In the genomic region with DNA sequence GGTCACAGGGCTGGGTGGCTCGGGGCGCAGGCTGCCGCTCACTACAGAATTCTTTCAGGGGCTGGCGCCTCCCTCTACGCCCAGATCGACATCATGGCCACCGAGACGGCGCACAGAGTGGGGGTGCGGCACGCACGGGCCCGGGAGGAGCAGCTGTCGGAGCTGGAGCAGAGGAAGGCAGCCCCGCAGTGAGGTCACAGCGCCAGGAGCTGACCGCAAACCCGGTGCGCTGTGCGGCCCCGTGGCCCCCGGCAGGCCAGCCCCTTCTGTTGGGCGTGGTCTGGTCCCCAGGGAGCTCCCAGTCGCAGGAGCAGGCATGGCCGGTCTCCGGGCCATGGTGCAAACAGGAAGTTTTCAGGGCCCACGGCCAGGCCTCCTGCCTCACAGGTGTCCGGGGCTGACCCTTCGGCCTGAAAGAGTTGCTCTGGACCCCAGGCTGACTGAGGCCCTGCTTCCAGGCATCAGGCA, we compare ENCODE assay signal across 23 cellular contexts. TPM values are rescaled to one million over a fixed set of nuclear protein-coding genes. Genes with fewer than 3 reads are reported as not detected.
DNase-seq lines count a peak whose midpoint lies in the region; ATAC-seq, FAIRE-seq and TF ChIP-seq lines count a peak whose summit lies in the region.
"Had no signal": no experiment of that assay in that cellular context is flagged by ENCODE, and none has a peak within 500 bp of the region (broad histone marks: within the 10 kb centered on the region; RNA-seq: fewer than 3 reads in every experiment).

No MANE protein-coding gene starts in this region.

- no peaks in the 10 kb centered on the region for H3K79me2 ChIP-seq in GM12878 (ENCODE audit: control insufficient read depth, insufficient read depth, low read length)

- SMC1A ChIA-PET in GM12878 (lab: Charles Lee; ENCODE audit: uncharacterized antibody, unreplicated experiment) = no interaction called here

- TF ChIP-seq RAD21 in GM12878 (IDR thresholded peaks at IDR 0.05; ENCODE audit: insufficient read depth, low read depth, low read length) = no peak

- TF ChIP-seq POLR2A in GM12878 (IDR thresholded peaks at IDR 0.05; ENCODE audit: low read depth, low read length) = 0 out of 2 replicates have a peak, but pooled peaks have one; percentile 30

- H3K36me3 ChIP-seq in GM12878 (ENCODE audit: control insufficient read depth in 2 of 2, insufficient read depth in 2 of 2, low read length in 1 of 2) = peaks cover 0 to 3% of the 10 kb centered on the region in 2 experiments; a peak in 2 of 4 replicates

- no peak overlapping the region for H3K4me2 ChIP-seq in GM12878 (ENCODE audit: control insufficient read depth, insufficient read depth)
- H3K4me2 ChIP-seq: BLaER1, GM23338 had no signal

- no peaks in the 10 kb centered on the region for H4K20me1 ChIP-seq in GM12878 (ENCODE audit: control insufficient read depth, insufficient read depth)

- WGBS in GM12878 (ENCODE audit: insufficient coverage, insufficient replicate concordance, low lambda C conversion rate, missing lambda C conversion rate) = 66% methylated on average over 29 of the region's 29 CpGs

- ATAC-seq in Right ventricle myocardium superior (ENCODE audit: poor library complexity) (peak; percentile 3), left cardiac atrium (no peak), GM12878 (no peak), left ventricle myocardium superior (peak; percentile 3), WTC11 (no peak), HG03442 (IDR thresholded peaks at IDR 0.05; ENCODE audit: unreplicated experiment) (no peak)
- ATAC-seq: GM23338 had no signal

- no peak overlapping the region for H3K4me3 Mint-ChIP-seq in WTC11
- H3K4me3 Mint-ChIP-seq: CD14-positive monocyte; CD4-positive, alpha-beta memory T cell had no signal

- H3K27me3 Mint-ChIP-seq in WTC11 (ENCODE audit: low read depth) = peaks cover 27% of the 10 kb centered on the region

- BruUV-seq in GM12878 (replicated peaks; lab: Mats Ljungman, UMichigan) = no TSS peak

- H3K9ac ChIP-seq in GM12878 (ENCODE audit: control insufficient read depth, insufficient read depth, low read length) = no peak overlapping the region
- H3K9ac ChIP-seq: BLaER1 had no signal

- intact Hi-C loops in Right ventricle myocardium superior (cut with DNase I) (no loop called here), left cardiac atrium (cut with DNase I) (no loop called here), GM12878 (cut with micrococcal nuclease; ENCODE audit: unreplicated experiment) (no loop called here), left ventricle myocardium superior (cut with micrococcal nuclease) (no loop called here)

- no peaks in the 10 kb centered on the region for H3K4me1 Mint-ChIP-seq in WTC11
- H3K4me1 Mint-ChIP-seq: CD14-positive monocyte, GM23338 had no signal

- no peak for TF ChIP-seq EP300 in GM12878 (IDR thresholded peaks at IDR 0.05; ENCODE audit: borderline replicate concordance in 1 of 2, control insufficient read depth in 1 of 2, low read depth in 2 of 2, low read length in 2 of 2)

- no peaks in the 10 kb centered on the region for H3K9me3 ChIP-seq in GM12878 (replicated peaks; ENCODE audit: control insufficient read depth, insufficient read depth, low read length)
- H3K9me3 ChIP-seq: BLaER1 had no signal

- H2AFZ ChIP-seq in GM12878 (ENCODE audit: control insufficient read depth, low read depth, low read length) = no peak overlapping the region
- H2AFZ ChIP-seq: GM23338 had no signal

- H3K27me3 ChIP-seq in GM12878 (replicated peaks in 1 of 2; ENCODE audit: control insufficient read depth in 2 of 2, insufficient read depth in 2 of 2, low read length in 1 of 2) = no peaks in the 10 kb centered on the region

- in situ Hi-C loops in GM12878 (cut with MboI) = no loop called here

- no peak overlapping the region for H3K27ac ChIP-seq in GM12878 (ENCODE audit: control insufficient read depth, insufficient read depth)
- H3K27ac ChIP-seq: BLaER1, HL-60 had no signal

- CTCF ChIA-PET in GM12878 (lab: Yijun Ruan, JAX) = no interaction called here
- CTCF ChIA-PET in WTC11 (lab: Charles Lee) = interaction anchor here (1.0 kb wide), 1 partner anchor 20 kb away, joined by 6 read pairs; no protein-coding TSS in a partner anchor

- POLR2A ChIA-PET in GM12878 (lab: Charles Lee) (no interaction called here), WTC11 (lab: Charles Lee) (no interaction called here)

- no peak overlapping the region for H3K4me3 ChIP-seq in GM12878
- H3K4me3 ChIP-seq: BLaER1, GM23338 had no signal

- no peaks in the 10 kb centered on the region for H3K4me1 ChIP-seq in GM12878 (ENCODE audit: control insufficient read depth, insufficient read depth, low read length)

- FAIRE-seq in GM12878 (lab: Jason Lieb, UNC) = no peak
- FAIRE-seq: H54 had no signal

- TF ChIP-seq CTCF in GM12878 (IDR thresholded peaks at IDR 0.05 in 2 of 3, conservative IDR thresholded peaks at IDR 0.05 in 1 of 3; ENCODE audit: control insufficient read depth in 2 of 3, extremely low read depth in 1 of 3, insufficient read depth in 1 of 3, low read depth in 3 of 3, low read length in 3 of 3) (no peak), WTC11 (IDR thresholded peaks at IDR 0.05) (no peak)

- peaks cover 5% of the 10 kb centered on the region; the same call in 1 of the 2 replicates for H3K36me3 Mint-ChIP-seq in WTC11

- RAD21 ChIA-PET in GM12878 (lab: Charles Lee; ENCODE audit: unreplicated experiment) = no interaction called here

- DNase-seq in Right ventricle myocardium superior (no peak), left cardiac atrium (no peak), GM12878 (ENCODE audit: low read depth, low spot score) (no peak), left ventricle myocardium superior (no peak), WTC11 (ENCODE audit: low spot score) (no peak), mesenteric fat pad (ENCODE audit: low spot score) (no peak)
- DNase-seq: 8988T; CD4-positive, alpha-beta memory T cell; DMS153; DMS79; GDM1; HCEC 1CT; IMR-90 had no signal

- H3K9me3 Mint-ChIP-seq in WTC11 = no peaks in the 10 kb centered on the region
- H3K9me3 Mint-ChIP-seq: CD4-positive, alpha-beta memory T cell; GM23338 had no signal

- H3K27ac Mint-ChIP-seq in WTC11 = no peak overlapping the region
- H3K27ac Mint-ChIP-seq: GM23338 had no signal

RNA-seq across cellular contexts. Expression of a gene that starts 31.6 kb away (rescaled TPM):
- total RNA-seq in Right ventricle myocardium superior (280 TPM), left cardiac atrium (100 to 1,000 TPM; 226 to 312 TPM), GM12878 (2014; rRNA removed) (48.7 and 51.2 TPM in 2 replicates), GM12878 (2014; rRNA removed; fragmentation: Illumina TruSeq; extraction: Trizol) (22.5 and 23.7 TPM in 2 replicates), GM12878 (2021) (51.5 and 51.9 TPM in 2 replicates), left ventricle myocardium superior (307 TPM), WTC11 (2021) (90.8 to 106 TPM (median 97.4 TPM) in 3 replicates), mesenteric fat pad (116 TPM)
- total RNA-seq in GM12878 (2013; cell fraction: nucleolus; rRNA removed) = 48.2 and 48.9 TPM in 2 replicates
- 10.0 TPM for polyA plus RNA-seq in GM12878 (2011; ENCODE audit: low read depth)
- polyA plus RNA-seq in GM12878 (2011; rRNA removed) (34.7 and 60.2 TPM in 2 replicates), GM12878 (2014; fragmentation: Illumina TruSeq; extraction: Trizol) (11.6 and 25.2 TPM in 2 replicates), GM12878 (2014; fragmentation: Nextera tagmentation; extraction: Ambion mirVana) (1 to 10 TPM; 1.0 to 3.2 TPM), GM12878 (2014; rRNA removed) (51.0 and 54.2 TPM in 2 replicates), GM12878 (2016; fragmentation: Nextera tagmentation; extraction: Ambion mirVana) (100 to 1,000 TPM in 1 of 2 experiments, 10 to 100 TPM in 1; 97.5 to 100 TPM)
- 48.3 and 72.2 TPM in 2 replicates for polyA plus RNA-seq in GM12878 (2011; cell fraction: cytosol; rRNA removed)
- 70.0 and 75.7 TPM in 2 replicates for polyA plus RNA-seq in GM12878 (2011; cell fraction: nucleus; rRNA removed)
- 46.0 and 50.7 TPM in 2 replicates for polyA plus RNA-seq in GM12878 (2012)
- polyA minus RNA-seq in GM12878 (2011; rRNA and poly(A)+ RNA removed) = 23.3 and 33.4 TPM in 2 replicates
- polyA minus RNA-seq in GM12878 (2011; cell fraction: cytosol; rRNA and poly(A)+ RNA removed) = 17.7 and 21.4 TPM in 2 replicates
- 15.6 and 23.3 TPM in 2 replicates for polyA minus RNA-seq in GM12878 (2011; cell fraction: nucleus; rRNA and poly(A)+ RNA removed)

RNA-seq across cellular contexts. Expression of a gene that starts 37.6 kb away (rescaled TPM):
- total RNA-seq in Right ventricle myocardium superior (33.7 TPM), left cardiac atrium (10 to 100 TPM; 21.5 to 38.2 TPM), GM12878 (2014; rRNA removed) (0.23 and 0.33 TPM in 2 replicates), GM12878 (2014; rRNA removed; fragmentation: Illumina TruSeq; extraction: Trizol) (not detected in 2 replicates), GM12878 (2021) (0.13 and 0.27 TPM in 2 replicates), left ventricle myocardium superior (35.5 TPM), WTC11 (2021) (0.22 to 0.46 TPM (median 0.44 TPM) in 3 replicates), mesenteric fat pad (not detected)
- total RNA-seq in GM12878 (2013; cell fraction: nucleolus; rRNA removed) = 0.56 TPM in 1 of 2 replicates, not detected in the other
- polyA plus RNA-seq in GM12878 (2011; ENCODE audit: low read depth) = not detected
- polyA plus RNA-seq in GM12878 (2011; rRNA removed) (0.09 and 0.23 TPM in 2 replicates), GM12878 (2014; fragmentation: Illumina TruSeq; extraction: Trizol) (not detected in 2 replicates), GM12878 (2014; fragmentation: Nextera tagmentation; extraction: Ambion mirVana) (under 1 TPM in 1 of 2 experiments, not detected in 1; 0.04 TPM), GM12878 (2014; rRNA removed) (0.23 and 0.46 TPM in 2 replicates), GM12878 (2016; fragmentation: Nextera tagmentation; extraction: Ambion mirVana) (under 1 TPM in 1 of 2 experiments, not detected in 1; 0.09 TPM)
- 1.2 and 1.5 TPM in 2 replicates for polyA plus RNA-seq in GM12878 (2011; cell fraction: cytosol; rRNA removed)
- polyA plus RNA-seq in GM12878 (2011; cell fraction: nucleus; rRNA removed) = 3.5 and 3.7 TPM in 2 replicates
- 0.12 and 0.15 TPM in 2 replicates for polyA plus RNA-seq in GM12878 (2012)
- polyA minus RNA-seq in GM12878 (2011; rRNA and poly(A)+ RNA removed) = 1.9 TPM in 1 of 2 replicates, not detected in the other
- 0.73 TPM in 1 of 2 replicates, not detected in the other for polyA minus RNA-seq in GM12878 (2011; cell fraction: cytosol; rRNA and poly(A)+ RNA removed)
- 0.36 and 1.4 TPM in 2 replicates for polyA minus RNA-seq in GM12878 (2011; cell fraction: nucleus; rRNA and poly(A)+ RNA removed)
- total RNA-seq: A673; CD4-positive, alpha-beta memory T cell; HT1080; IMR-90 had no signal
- polyA plus RNA-seq: AG04450, CD14-positive monocyte, IMR-90 had no signal

RNA-seq across cellular contexts. Expression of a gene that starts 58.9 kb away (rescaled TPM):
- total RNA-seq in Right ventricle myocardium superior (1.9 TPM), left cardiac atrium (under 1 TPM; 0.34 to 0.38 TPM), GM12878 (2014; rRNA removed) (not detected in 2 replicates), GM12878 (2014; rRNA removed; fragmentation: Illumina TruSeq; extraction: Trizol) (not detected in 2 replicates), GM12878 (2021) (0.38 TPM in 1 of 2 replicates, not detected in the other), left ventricle myocardium superior (0.67 TPM), WTC11 (2021) (0.20 to 0.76 TPM (median 0.48 TPM) in 3 replicates), mesenteric fat pad (not detected)
- not detected in 2 replicates for total RNA-seq in GM12878 (2013; cell fraction: nucleolus; rRNA removed)
- polyA plus RNA-seq in GM12878 (2011; ENCODE audit: low read depth) = not detected
- polyA plus RNA-seq in GM12878 (2011; rRNA removed) (not detected in 2 replicates), GM12878 (2014; fragmentation: Illumina TruSeq; extraction: Trizol) (not detected in 2 replicates), GM12878 (2014; fragmentation: Nextera tagmentation; extraction: Ambion mirVana) (not detected), GM12878 (2014; rRNA removed) (not detected in 2 replicates), GM12878 (2016; fragmentation: Nextera tagmentation; extraction: Ambion mirVana) (not detected)
- not detected in 2 replicates for polyA plus RNA-seq in GM12878 (2011; cell fraction: cytosol; rRNA removed)
- not detected in 2 replicates for polyA plus RNA-seq in GM12878 (2011; cell fraction: nucleus; rRNA removed)
- not detected in 2 replicates for polyA plus RNA-seq in GM12878 (2012)
- polyA minus RNA-seq in GM12878 (2011; rRNA and poly(A)+ RNA removed) = not detected in 2 replicates
- polyA minus RNA-seq in GM12878 (2011; cell fraction: cytosol; rRNA and poly(A)+ RNA removed) = not detected in 2 replicates
- not detected in 2 replicates for polyA minus RNA-seq in GM12878 (2011; cell fraction: nucleus; rRNA and poly(A)+ RNA removed)
- total RNA-seq: Daoy, HT1080, IMR-90 had no signal
- polyA plus RNA-seq: AG04450; CD14-positive monocyte; CD4-positive, alpha-beta memory T cell; GM23338 had no signal

Comparison
In these comparisons a context has a peak if more than half of its experiments do, and no peak if none do; other contexts are left out.
1. ATAC-seq: peak in Right ventricle myocardium superior (single experiment) and left ventricle myocardium superior (single experiment); none in left cardiac atrium (0 of 2), GM12878 (single experiment), WTC11 (single experiment) and HG03442 (single experiment).
2. RNA of a gene that starts 37.6 kb away (total RNA-seq): 21.5 to 38.2 TPM in left cardiac atrium, 35.5 TPM in left ventricle myocardium superior (single experiment) and 33.7 TPM in Right ventricle myocardium superior (single experiment); 0.22 to 0.46 TPM in WTC11, 0.13 to 0.56 TPM in GM12878 and not detected in mesenteric fat pad (single experiment); every median in the first group is over 10 times any median in the second.